ENCODE assay signal across 9 cellular contexts in genomic region chr22:30305906-30306628, GRCh38.
DNase-seq lines count a peak whose midpoint lies in the region; ATAC-seq and TF ChIP-seq lines count a peak whose summit lies in the region.
"Had no signal": no experiment of that assay in that cellular context is flagged by ENCODE, and none has a peak within 500 bp of the region (broad histone marks: within the 10 kb centered on the region; RNA-seq: fewer than 3 reads in every experiment).

No MANE protein-coding gene starts in this region.

- H3K27me3 ChIP-seq in OCI-LY3 (ENCODE audit: low read depth, low read length): no peaks in the 10 kb centered on the region

- H3K4me2 ChIP-seq in OCI-LY3 (ENCODE audit: low read length): peak overlapping the region; percentile 69

- TF ChIP-seq CTCF in OCI-LY3 (IDR thresholded peaks at IDR 0.05; ENCODE audit: low read depth, low read length): no peak
- no peak for TF ChIP-seq CTCF in coronary artery (IDR thresholded peaks at IDR 0.05)

- H3K4me1 ChIP-seq in OCI-LY3 (ENCODE audit: low read length): peaks cover 78% of the 10 kb centered on the region

- H3K79me2 ChIP-seq in OCI-LY3 (ENCODE audit: low read length): no peaks in the 10 kb centered on the region

- H4K20me1 ChIP-seq in OCI-LY3 (ENCODE audit: insufficient read depth, low read length): no peaks in the 10 kb centered on the region

- H3K9ac ChIP-seq in OCI-LY3 (ENCODE audit: low read length): peak overlapping the region; percentile 18; the same call in 1 of the 2 replicates

- H3K36me3 ChIP-seq in OCI-LY3 (replicated peaks; ENCODE audit: low read depth, low read length): no peaks in the 10 kb centered on the region

- H3K4me3 ChIP-seq in OCI-LY3 (ENCODE audit: low read length) (peak overlapping the region; percentile 31), coronary artery (peak overlapping the region; percentile 23)

- H2AFZ ChIP-seq in OCI-LY3 (ENCODE audit: low read depth, low read length): 0 out of 2 replicates have a peak overlapping the region, but pooled peaks have one; percentile 20

- no peaks in the 10 kb centered on the region for H3K9me3 ChIP-seq in OCI-LY3 (ENCODE audit: insufficient read depth, low read length)

- DNase-seq in GDM1 (lab: John Stamatoyannopoulos, UW) (peak; percentile 21), coronary artery (ENCODE audit: low spot score) (no peak), pons (ENCODE audit: low spot score) (peak; percentile 36), NCI-H748 treated with DMSO at 0.1 percent for 48 hours (lab: John Stamatoyannopoulos, UW) (no peak)
- DNase-seq: NCI-H2029 treated with DMSO at 0.1 percent for 48 hours had no signal

- ATAC-seq in HG02759 (IDR thresholded peaks at IDR 0.05; ENCODE audit: unreplicated experiment): no peak
- no peak for ATAC-seq in GM21576 (IDR thresholded peaks at IDR 0.05; ENCODE audit: unreplicated experiment)
- ATAC-seq in HG02970 (IDR thresholded peaks at IDR 0.05; ENCODE audit: low FRiP score, unreplicated experiment): no peak

- H3K27ac ChIP-seq in OCI-LY3 (ENCODE audit: low read length): peak overlapping the region; percentile 49
- H3K27ac ChIP-seq in coronary artery: peak overlapping the region; percentile 69 to 92

Comparison
In these comparisons a context has a peak if more than half of its experiments do, and no peak if none do; other contexts are left out.
1. DNase-seq: peak in GDM1 (single experiment) and pons (single experiment); none in coronary artery (single experiment) and NCI-H748 treated with DMSO at 0.1 percent for 48 hours (single experiment).